24 cellular contexts compared by ENCODE assay signal in the genomic region with DNA sequence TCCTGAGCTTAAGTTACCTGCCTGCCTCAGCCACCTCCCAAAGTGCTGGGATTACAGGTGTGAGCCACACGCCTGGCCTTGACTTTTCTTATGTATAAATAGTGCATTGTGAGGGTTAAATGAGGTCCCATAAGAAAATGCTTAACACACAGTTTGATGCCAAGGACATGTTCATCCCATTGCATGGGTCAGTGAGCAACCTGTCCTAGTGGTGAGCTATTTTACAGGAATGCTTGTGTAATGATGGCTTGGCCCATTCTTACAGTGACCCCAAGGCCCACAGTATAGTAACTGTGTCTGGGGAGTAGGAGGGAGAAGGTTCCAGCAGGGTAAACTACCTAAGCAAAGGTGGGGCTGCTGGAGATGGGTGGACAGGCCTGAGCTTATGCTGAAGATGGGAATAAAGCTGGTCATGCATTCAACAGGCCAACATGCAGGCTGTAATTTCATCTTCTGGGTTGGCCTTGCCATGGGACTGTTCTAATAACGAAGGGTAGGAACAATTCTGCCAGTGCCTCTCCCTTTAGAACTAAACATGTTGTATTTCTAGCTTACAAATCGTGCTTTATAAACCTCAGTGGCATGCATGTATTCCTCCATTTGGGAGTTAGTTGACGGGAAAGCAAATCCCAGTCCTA. TPM values are rescaled to one million over a fixed set of nuclear protein-coding genes. Genes with fewer than 3 reads are reported as not detected.
"Had no signal": no experiment of that assay in that cellular context is flagged by ENCODE, and none has a peak within 500 bp of the region (broad histone marks: within the 10 kb centered on the region; RNA-seq: fewer than 3 reads in every experiment).

No MANE protein-coding gene starts in this region.

- ATAC-seq: activated CD8-positive, alpha-beta T cell treated with anti-CD3 and anti-CD28 coated beads, Interleukin-2, amount 10 ng/mL, durations not matched to agents 7 days and 5 days; body of pancreas; effector memory CD8-positive, alpha-beta T cell had no signal

- H3K9me3 Mint-ChIP-seq: activated B cell treated with CpG ODN at 0.5 μM for 24 hours; activated naive CD4-positive, alpha-beta T cell treated with anti-CD3 and anti-CD28 coated beads for 36 hours; activated T-cell treated with anti-CD3 and anti-CD28 coated beads, Interleukin-2, amount 50 U/mL, for 24 hours; effector memory CD8-positive, alpha-beta T cell had no signal

- H3K36me3 ChIP-seq: left ventricle myocardium inferior, prostate gland, tibial artery, uterus had no signal

- H3K27ac ChIP-seq: body of pancreas, esophagus squamous epithelium, left ventricle myocardium inferior, prostate gland, sigmoid colon, spleen, tibial artery, uterus had no signal

- H3K4me3 Mint-ChIP-seq: activated B cell treated with CpG ODN at 0.5 μM for 24 hours; activated CD8-positive, alpha-beta T cell treated with anti-CD3 and anti-CD28 coated beads, Interleukin-2, amount 10 ng/mL, durations not matched to agents 7 days and 5 days; activated naive CD4-positive, alpha-beta T cell treated with anti-CD3 and anti-CD28 coated beads for 36 hours; activated T-cell treated with anti-CD3 and anti-CD28 coated beads, Interleukin-2, amount 50 U/mL, for 24 hours; effector memory CD8-positive, alpha-beta T cell had no signal

- H3K27me3 Mint-ChIP-seq: activated B cell treated with CpG ODN at 0.5 μM for 24 hours; activated T-cell treated with anti-CD3 and anti-CD28 coated beads, Interleukin-2, amount 50 U/mL, for 24 hours; effector memory CD8-positive, alpha-beta T cell had no signal

- H3K27me3 ChIP-seq: body of pancreas, esophagus squamous epithelium, sigmoid colon, spleen, tibial artery, uterus had no signal

- DNase-seq: activated B cell treated with CpG ODN at 0.5 μM for 24 hours; activated CD4-positive, alpha-beta T cell treated with anti-CD3 and anti-CD28 coated beads for 4 hours; activated CD8-positive, alpha-beta T cell treated with anti-CD3 and anti-CD28 coated beads, Interleukin-2, amount 10 ng/mL, durations not matched to agents 7 days and 5 days; activated naive CD4-positive, alpha-beta T cell treated with anti-CD3 and anti-CD28 coated beads for 36 hours; activated T-cell treated with anti-CD3 and anti-CD28 coated beads, Interleukin-2, amount 50 U/mL, for 24 hours; body of pancreas; effector memory CD8-positive, alpha-beta T cell; esophagus squamous epithelium; hypothalamus; islet precursor cell; left ventricle myocardium inferior; mammary epithelial cell; sigmoid colon; spleen; stimulated activated naive CD4-positive, alpha-beta T cell treated with Interleukin-2 at 50 U/mL for 16 hours; tibial artery; uterus had no signal

- H3K9me3 ChIP-seq: body of pancreas, esophagus squamous epithelium, left ventricle myocardium inferior, prostate gland, sigmoid colon, spleen, tibial artery, uterus had no signal

- H3K27ac Mint-ChIP-seq: activated B cell treated with CpG ODN at 0.5 μM for 24 hours; activated CD8-positive, alpha-beta T cell treated with anti-CD3 and anti-CD28 coated beads, Interleukin-2, amount 10 ng/mL, durations not matched to agents 7 days and 5 days; activated naive CD4-positive, alpha-beta T cell treated with anti-CD3 and anti-CD28 coated beads for 36 hours; activated T-cell treated with anti-CD3 and anti-CD28 coated beads, Interleukin-2, amount 50 U/mL, for 24 hours; effector memory CD8-positive, alpha-beta T cell had no signal

- H3K4me3 ChIP-seq: body of pancreas, esophagus squamous epithelium, left ventricle myocardium inferior, prostate gland, sigmoid colon, spleen, tibial artery, uterus had no signal

RNA-seq across cellular contexts. Expression of a gene that starts 6.2 kb away (rescaled TPM):
- polyA plus RNA-seq: neural cell had no signal

RNA-seq across cellular contexts. Expression of a gene that starts 36.4 kb away (rescaled TPM):
- total RNA-seq: activated CD8-positive, alpha-beta T cell treated with anti-CD3 and anti-CD28 coated beads, Interleukin-2, amount 10 ng/mL, durations not matched to agents 7 days and 5 days; activated naive CD4-positive, alpha-beta T cell treated with anti-CD3 and anti-CD28 coated beads for 36 hours; dermis microvascular lymphatic vessel endothelial cell; fibroblast of villous mesenchyme; left ventricle myocardium inferior; mammary epithelial cell; mononuclear cell; omental fat pad; sigmoid colon; subcutaneous adipose tissue; uterus had no signal
- polyA plus RNA-seq: mammary epithelial cell, neural cell, spleen had no signal

RNA-seq across cellular contexts. Expression of a gene that starts 59.2 kb away (rescaled TPM):
- total RNA-seq: body of pancreas had no signal
